ENCODE assay signal across 9 cellular contexts in the genomic region with DNA sequence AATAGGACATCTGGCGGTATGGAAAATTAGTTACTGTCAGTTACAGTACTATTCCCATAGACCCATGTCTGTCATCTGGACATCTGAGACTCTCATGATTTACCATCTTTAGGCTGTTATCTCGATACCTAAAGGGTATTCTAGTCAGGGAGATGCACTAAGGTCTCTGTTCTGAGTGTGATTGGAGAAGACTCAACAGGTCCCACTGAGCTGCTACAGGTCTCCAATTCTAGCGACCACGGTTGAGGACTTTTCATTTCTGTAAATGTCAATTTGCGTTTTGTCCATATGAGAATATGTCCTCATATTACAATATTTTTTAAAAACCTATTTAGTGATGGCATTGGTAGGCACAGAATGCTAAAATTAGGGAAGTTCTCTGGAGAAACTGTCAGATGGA.
"Had no signal": no experiment of that assay in that cellular context is flagged by ENCODE, and none has a peak within 500 bp of the region (broad histone marks: within the 10 kb centered on the region; RNA-seq: fewer than 3 reads in every experiment).

No MANE protein-coding gene starts in this region.

- H3K27ac ChIP-seq: HL-60, KMS-11 had no signal

- H3K9ac ChIP-seq: KMS-11 had no signal

- H3K4me3 Mint-ChIP-seq: GM23338, H9, HFFc6, IgD-negative memory B cell had no signal

- DNase-seq: H9, HCEC 1CT, HFFc6, KBM-7 had no signal

- H3K4me3 ChIP-seq: GM23338 had no signal

- H3K27ac Mint-ChIP-seq: GM23338, H9, HFFc6, IgD-negative memory B cell had no signal

- ATAC-seq: GM23338, HepG2 had no signal

- H3K36me3 Mint-ChIP-seq: IgD-negative memory B cell had no signal

- H3K4me1 Mint-ChIP-seq: GM23338, H9 had no signal
